In the genomic region with DNA sequence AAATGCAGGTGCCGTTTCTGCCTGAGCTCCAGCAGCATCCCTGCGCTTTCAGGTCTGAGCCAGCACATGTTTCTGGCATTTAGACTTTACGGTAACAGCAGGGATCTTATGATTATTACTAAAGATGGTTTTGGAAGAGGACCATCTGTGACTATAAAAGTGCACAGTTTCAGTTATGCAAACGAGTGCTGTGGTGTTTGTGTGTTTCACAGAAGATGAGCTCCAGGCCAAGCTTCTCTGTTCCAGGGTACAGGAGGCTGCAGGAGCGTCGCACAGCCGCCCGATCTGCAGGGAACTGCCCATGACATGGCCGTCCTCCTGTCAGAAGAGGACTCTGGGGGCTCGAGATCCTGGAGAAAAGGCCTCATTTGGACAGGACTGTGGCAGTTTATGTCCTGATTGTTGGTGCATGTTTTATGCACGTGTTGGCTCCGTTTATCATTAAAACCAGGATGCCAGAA, we compare ENCODE assay signal across 18 cellular contexts.
DNase-seq lines count a peak whose midpoint lies in the region; ATAC-seq and TF ChIP-seq lines count a peak whose summit lies in the region.
"Had no signal": no experiment of that assay in that cellular context is flagged by ENCODE, and none has a peak within 500 bp of the region (broad histone marks: within the 10 kb centered on the region; RNA-seq: fewer than 3 reads in every experiment).

No MANE protein-coding gene starts in this region.

- H3K9me3 ChIP-seq in OCI-LY3 (ENCODE audit: insufficient read depth, low read length), result no peaks in the 10 kb centered on the region
- H3K9me3 ChIP-seq: breast epithelium, pancreas, vagina had no signal

- intact Hi-C loops in posterior vena cava (cut with DNase I), result no loop called here

- ATAC-seq in GM21529 (IDR thresholded peaks at IDR 0.05; ENCODE audit: unreplicated experiment), result peak; percentile 65
- ATAC-seq in GM19328 (IDR thresholded peaks at IDR 0.05; ENCODE audit: unreplicated experiment), result no peak
- ATAC-seq: pancreas had no signal

- peaks cover 26% of the 10 kb centered on the region for H3K4me1 ChIP-seq in OCI-LY3 (ENCODE audit: low read length)
- H3K4me1 ChIP-seq: breast epithelium, pancreas, vagina had no signal

- no peak for TF ChIP-seq CTCF in GM12865 (IDR thresholded peaks at IDR 0.05; ENCODE audit: insufficient read depth, low read depth, low read length, missing control alignments)
- TF ChIP-seq CTCF in OCI-LY3 (IDR thresholded peaks at IDR 0.05; ENCODE audit: low read depth, low read length), result no peak

- H3K4me2 ChIP-seq in OCI-LY3 (ENCODE audit: low read length), result peak overlapping the region; percentile 62
- H3K4me2 ChIP-seq: smooth muscle cell had no signal

- H3K79me2 ChIP-seq in OCI-LY3 (ENCODE audit: low read length), result no peaks in the 10 kb centered on the region

- H3K4me3 ChIP-seq in GM12865 (ENCODE audit: low read depth, low read length), result no peak overlapping the region
- peak overlapping the region; percentile 13 for H3K4me3 ChIP-seq in OCI-LY3 (ENCODE audit: low read length)
- H3K4me3 ChIP-seq: breast epithelium, pancreas, smooth muscle cell, vagina had no signal

- no peaks in the 10 kb centered on the region for H3K27me3 ChIP-seq in OCI-LY3 (ENCODE audit: low read depth, low read length)
- H3K27me3 ChIP-seq: breast epithelium, pancreas, vagina had no signal

- DNase-seq in GM12865 (ENCODE audit: low read depth) (peak; percentile 71), posterior vena cava (ENCODE audit: low spot score) (peak; percentile 49), NCI-H146 treated with DMSO at 0.1 percent for 48 hours (lab: John Stamatoyannopoulos, UW; ENCODE audit: unreplicated experiment) (no peak), NCI-H2029 (lab: John Stamatoyannopoulos, UW) (no peak)
- DNase-seq: activated naive CD4-positive, alpha-beta T cell treated with anti-CD3 and anti-CD28 coated beads, Interleukin-2, amount 10 ng/mL, durations not matched to agents 7 days and 5 days; CD4-positive, alpha-beta memory T cell; H9; NCI-H1417; NCI-H510A; RPMI8226; T-helper 1 cell had no signal

- H3K27ac ChIP-seq in OCI-LY3 (ENCODE audit: low read length), result peak overlapping the region; percentile 32
- H3K27ac ChIP-seq: breast epithelium, pancreas, vagina had no signal

- peaks cover 48% of the 10 kb centered on the region for H3K36me3 ChIP-seq in OCI-LY3 (replicated peaks; ENCODE audit: low read depth, low read length)
- H3K36me3 ChIP-seq: breast epithelium, pancreas, vagina had no signal

- H2AFZ ChIP-seq in OCI-LY3 (ENCODE audit: low read depth, low read length), result no peak overlapping the region

- peak overlapping the region; percentile 8 for H3K9ac ChIP-seq in OCI-LY3 (ENCODE audit: low read length)

- peaks cover 74% of the 10 kb centered on the region for H4K20me1 ChIP-seq in OCI-LY3 (ENCODE audit: insufficient read depth, low read length)

Comparison
In these comparisons a context has a peak if more than half of its experiments do, and no peak if none do; other contexts are left out.
1. DNase-seq: peak in GM12865 (single experiment) and posterior vena cava (single experiment); none in NCI-H146 treated with DMSO at 0.1 percent for 48 hours (single experiment) and NCI-H2029 (single experiment).